Comparison of ENCODE assay signal across 1 cellular context in genomic region chr14:22808388-22809209, GRCh38.
TF ChIP-seq lines count a peak whose summit lies in the region.

No MANE protein-coding gene starts in this region.

TF ChIP-seq in GM12878, 131 proteins besides CTCF, POLR2A, EP300 and RAD21:
- TF ChIP-seq KLF5 (IDR thresholded peaks at IDR 0.05; ENCODE audit: partially characterized antibody) (no peak), CBFB (IDR thresholded peaks at IDR 0.05; ENCODE audit: low read depth) (no peak), EGR1 (IDR thresholded peaks at IDR 0.05; ENCODE audit: borderline replicate concordance in 1 of 2, low read depth in 2 of 2, low read length in 2 of 2) (no peak), PRDM15 (CRISPR knock-in tag; IDR thresholded peaks at IDR 0.05) (no peak), STAT1 (conservative IDR thresholded peaks at IDR 0.05) (no peak), POLR2AphosphoS5 (IDR thresholded peaks at IDR 0.05; ENCODE audit: low read length) (no peak), SMAD5 (IDR thresholded peaks at IDR 0.05; ENCODE audit: low read depth) (no peak), PAX5 (IDR thresholded peaks at IDR 0.05; ENCODE audit: borderline replicate concordance, low read depth, low read length) (no peak)
